In the genomic region with DNA sequence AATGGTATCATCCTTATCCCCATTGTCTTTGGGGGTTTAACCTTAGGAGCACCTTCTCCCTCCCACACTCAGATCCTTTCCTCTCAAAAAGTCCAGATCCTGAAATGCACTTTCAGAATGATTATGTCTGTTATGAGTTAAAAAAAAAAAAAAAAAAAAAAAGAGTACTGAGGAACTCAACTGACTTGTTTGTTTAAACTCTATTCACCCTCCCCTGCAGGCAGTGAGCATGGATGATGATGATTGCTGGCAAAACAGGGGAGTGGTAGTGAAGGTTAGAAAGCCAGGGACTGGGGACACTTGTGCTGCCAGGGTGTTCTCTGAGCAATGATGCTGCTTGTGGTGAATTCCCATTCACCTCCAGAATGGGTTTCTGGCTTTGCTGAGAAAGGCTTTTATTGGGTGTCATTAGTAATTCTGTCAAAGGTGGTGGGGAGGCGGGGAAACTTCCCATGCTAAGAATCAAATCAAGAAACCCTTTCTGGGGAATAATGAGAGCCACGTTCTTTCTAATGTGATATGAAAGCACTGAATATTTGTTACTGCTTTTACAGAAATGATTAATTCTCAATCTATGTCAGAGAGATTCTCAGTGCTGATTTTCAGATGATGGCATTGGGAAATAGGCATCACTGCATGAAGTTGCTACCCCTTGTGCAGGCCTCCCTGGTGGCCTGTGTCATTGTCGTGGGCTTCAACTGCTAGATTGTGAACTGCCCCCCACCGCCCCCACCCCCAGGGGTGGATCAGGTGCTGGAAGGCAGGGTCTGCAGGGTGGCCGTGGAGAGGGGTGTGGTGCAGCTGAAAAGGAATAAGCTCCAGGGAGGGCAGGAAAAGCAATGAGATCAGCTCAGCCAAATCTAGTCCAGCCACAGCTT, we compare ENCODE assay signal across 16 cellular contexts. TPM values are rescaled to one million over a fixed set of nuclear protein-coding genes. Genes with fewer than 3 reads are reported as not detected.
DNase-seq lines count a peak whose midpoint lies in the region; ATAC-seq and TF ChIP-seq lines count a peak whose summit lies in the region.
"Had no signal": no experiment of that assay in that cellular context is flagged by ENCODE, and none has a peak within 500 bp of the region (broad histone marks: within the 10 kb centered on the region; RNA-seq: fewer than 3 reads in every experiment).

No MANE protein-coding gene starts in this region.

- H3K9ac ChIP-seq in MM.1S (ENCODE audit: low read length) = peak overlapping the region; percentile 38; the same call in 1 of the 2 replicates
- H3K9ac ChIP-seq in GM23248 = no peak overlapping the region

- no peak for TF ChIP-seq CTCF in MM.1S (IDR thresholded peaks at IDR 0.05; ENCODE audit: low read length)
- TF ChIP-seq CTCF in mucosa of descending colon (IDR thresholded peaks at IDR 0.05) = no peak
- no peak for TF ChIP-seq CTCF in type B pancreatic cell (conservative IDR thresholded peaks at IDR 0.05)
- TF ChIP-seq CTCF in left ventricle myocardium inferior (IDR thresholded peaks at IDR 0.05; ENCODE audit: borderline replicate concordance) = no peak

- H3K27ac ChIP-seq in MM.1S (ENCODE audit: low read length) (peak overlapping the region; percentile 69), GM23248 (no peak overlapping the region), left ventricle myocardium inferior (replicated peaks) (no peak overlapping the region)
- H3K27ac ChIP-seq: tibial nerve had no signal

- H3K27me3 Mint-ChIP-seq in activated naive CD4-positive, alpha-beta T cell treated with anti-CD3 and anti-CD28 coated beads, Interleukin-2, amount 10 ng/mL, durations not matched to agents 7 days and 5 days = peaks cover 12% of the 10 kb centered on the region
- no peaks in the 10 kb centered on the region for H3K27me3 Mint-ChIP-seq in type B pancreatic cell

- in situ Hi-C loops in GM23248 (cut with MboI) = no loop called here

- H3K4me1 Mint-ChIP-seq in activated naive CD4-positive, alpha-beta T cell treated with anti-CD3 and anti-CD28 coated beads, Interleukin-2, amount 10 ng/mL, durations not matched to agents 7 days and 5 days = no peaks in the 10 kb centered on the region
- H3K4me1 Mint-ChIP-seq in type B pancreatic cell (ENCODE audit: unreplicated experiment) = peaks cover 11% of the 10 kb centered on the region

- WGBS in GM23248 (ENCODE audit: low coverage in 1 of 2, low lambda C conversion rate in 2 of 2, missing lambda C conversion rate in 2 of 2), 2 experiments = 0 to 2% methylated on average over 5 of the region's 5 CpGs

- no peak overlapping the region for H3K4me3 Mint-ChIP-seq in activated naive CD4-positive, alpha-beta T cell treated with anti-CD3 and anti-CD28 coated beads, Interleukin-2, amount 10 ng/mL, durations not matched to agents 7 days and 5 days
- H3K4me3 Mint-ChIP-seq in type B pancreatic cell = peak overlapping the region; percentile 22

- no peak overlapping the region for H3K27ac Mint-ChIP-seq in activated naive CD4-positive, alpha-beta T cell treated with anti-CD3 and anti-CD28 coated beads, Interleukin-2, amount 50 U/mL, for 72 hours
- H3K27ac Mint-ChIP-seq in activated naive CD4-positive, alpha-beta T cell treated with anti-CD3 and anti-CD28 coated beads, Interleukin-2, amount 10 ng/mL, durations not matched to agents 7 days and 5 days = no peak overlapping the region
- H3K27ac Mint-ChIP-seq in type B pancreatic cell = peak overlapping the region; percentile 90

- H2AFZ ChIP-seq in MM.1S (ENCODE audit: low read length) = peak overlapping the region; percentile 7; the same call in 1 of the 2 replicates
- H2AFZ ChIP-seq in GM23248 = no peak overlapping the region

- H3K9me2 ChIP-seq in MM.1S (replicated peaks; ENCODE audit: insufficient read depth, low read length) = no peaks in the 10 kb centered on the region
- no peaks in the 10 kb centered on the region for H3K9me2 ChIP-seq in GM23248 (ENCODE audit: insufficient read depth)

- H3K27me3 ChIP-seq in MM.1S (replicated peaks; ENCODE audit: insufficient read depth, low read length) = no peaks in the 10 kb centered on the region
- H3K27me3 ChIP-seq in GM23248 (replicated peaks; ENCODE audit: insufficient read depth) = peaks cover 3% of the 10 kb centered on the region; the same call in 1 of the 2 replicates
- H3K27me3 ChIP-seq in left ventricle myocardium inferior (ENCODE audit: low read depth) = peaks cover 9% of the 10 kb centered on the region
- H3K27me3 ChIP-seq: BE2C, tibial nerve had no signal

- H3K36me3 Mint-ChIP-seq in activated naive CD4-positive, alpha-beta T cell treated with anti-CD3 and anti-CD28 coated beads, Interleukin-2, amount 50 U/mL, for 72 hours = peaks cover 0 to 4% of the 10 kb centered on the region in 2 donors
- no peaks in the 10 kb centered on the region for H3K36me3 Mint-ChIP-seq in activated naive CD4-positive, alpha-beta T cell treated with anti-CD3 and anti-CD28 coated beads, Interleukin-2, amount 10 ng/mL, durations not matched to agents 7 days and 5 days
- H3K36me3 Mint-ChIP-seq in type B pancreatic cell = no peaks in the 10 kb centered on the region

- H3K4me2 ChIP-seq in MM.1S (ENCODE audit: low read depth, low read length) (peak overlapping the region; percentile 47), GM23248 (ENCODE audit: unreplicated experiment) (no peak overlapping the region)

- CTCF ChIA-PET in activated naive CD4-positive, alpha-beta T cell treated with anti-CD3 and anti-CD28 coated beads, Interleukin-2, amount 10 ng/mL, durations not matched to agents 7 days and 5 days (lab: Charles Lee) = interaction anchor here (1.0 to 1.6 kb wide), 4 partner anchors 31 to 142 kb away, joined by 3 to 9 read pairs (median 4); no protein-coding TSS in a partner anchor

- H3K9me3 ChIP-seq in MM.1S (replicated peaks; ENCODE audit: insufficient read depth, low read length) (no peaks in the 10 kb centered on the region), mucosa of descending colon (no peaks in the 10 kb centered on the region), GM23248 (ENCODE audit: low read depth) (no peaks in the 10 kb centered on the region), left ventricle myocardium inferior (replicated peaks) (no peaks in the 10 kb centered on the region)
- H3K9me3 ChIP-seq: BE2C, tibial nerve had no signal

- peaks cover 22% of the 10 kb centered on the region for H3K4me1 ChIP-seq in MM.1S (ENCODE audit: low read length)
- no peaks in the 10 kb centered on the region for H3K4me1 ChIP-seq in mucosa of descending colon (ENCODE audit: low read depth)
- H3K4me1 ChIP-seq in GM23248 (ENCODE audit: insufficient read depth) = no peaks in the 10 kb centered on the region
- no peaks in the 10 kb centered on the region for H3K4me1 ChIP-seq in left ventricle myocardium inferior
- H3K4me1 ChIP-seq: BE2C had no signal

- H3K36me3 ChIP-seq in MM.1S (replicated peaks; ENCODE audit: insufficient read depth, low read length) = no peaks in the 10 kb centered on the region
- H3K36me3 ChIP-seq in mucosa of descending colon (ENCODE audit: low read depth) = no peaks in the 10 kb centered on the region
- no peaks in the 10 kb centered on the region for H3K36me3 ChIP-seq in GM23248 (ENCODE audit: low read depth)
- no peaks in the 10 kb centered on the region for H3K36me3 ChIP-seq in left ventricle myocardium inferior
- H3K36me3 ChIP-seq: BE2C, tibial nerve had no signal

- peaks cover 0 to 7% of the 10 kb centered on the region in 2 donors for H3K9me3 Mint-ChIP-seq in activated naive CD4-positive, alpha-beta T cell treated with anti-CD3 and anti-CD28 coated beads, Interleukin-2, amount 50 U/mL, for 72 hours
- H3K9me3 Mint-ChIP-seq in activated naive CD4-positive, alpha-beta T cell treated with anti-CD3 and anti-CD28 coated beads, Interleukin-2, amount 10 ng/mL, durations not matched to agents 7 days and 5 days = no peaks in the 10 kb centered on the region
- H3K9me3 Mint-ChIP-seq in type B pancreatic cell = peaks cover 8% of the 10 kb centered on the region

- DNase-seq in activated naive CD4-positive, alpha-beta T cell treated with anti-CD3 and anti-CD28 coated beads, Interleukin-2, amount 50 U/mL, for 72 hours (ENCODE audit: low spot score in 2 of 2) = peak in 1 of 2 donors; percentile 34
- no peak for DNase-seq in activated naive CD4-positive, alpha-beta T cell treated with anti-CD3 and anti-CD28 coated beads, Interleukin-2, amount 10 ng/mL, durations not matched to agents 7 days and 5 days
- DNase-seq in MM.1S = no peak
- DNase-seq in mucosa of descending colon = peak in 1 of 3 donors; percentile 63
- DNase-seq in type B pancreatic cell (ENCODE audit: extremely low spot score, unreplicated experiment) = no peak
- no peak for DNase-seq in GM23248
- no peak for DNase-seq in NCI-H748 (lab: John Stamatoyannopoulos, UW; ENCODE audit: unreplicated experiment)
- DNase-seq in left ventricle myocardium inferior = no peak
- DNase-seq: activated effector memory CD4-positive, alpha-beta T cell treated with anti-CD3 and anti-CD28 coated beads, Interleukin-2, amount 50 U/mL, for 16 hours; BE2C; foreskin melanocyte had no signal

- H3F3A ChIP-seq in MM.1S (ENCODE audit: insufficient read depth, low read length) (peaks cover 8% of the 10 kb centered on the region), GM23248 (ENCODE audit: insufficient read depth) (no peaks in the 10 kb centered on the region)

- intact Hi-C loops in mucosa of descending colon (cut with DNase I, micrococcal nuclease) = no loop called here
- intact Hi-C loops in left ventricle myocardium inferior (cut with micrococcal nuclease) = no loop called here

- peak; percentile 85 to 89 for ATAC-seq in activated naive CD4-positive, alpha-beta T cell treated with anti-CD3 and anti-CD28 coated beads, Interleukin-2, amount 50 U/mL, for 72 hours
- ATAC-seq in mucosa of descending colon = peak; percentile 82
- ATAC-seq: sciatic nerve had no signal

- H3K79me2 ChIP-seq in MM.1S (ENCODE audit: low read length) (no peaks in the 10 kb centered on the region), GM23248 (ENCODE audit: insufficient read depth) (no peaks in the 10 kb centered on the region)

- H4K20me1 ChIP-seq in MM.1S (ENCODE audit: insufficient read depth, low read length) = no peaks in the 10 kb centered on the region
- no peaks in the 10 kb centered on the region for H4K20me1 ChIP-seq in GM23248 (ENCODE audit: insufficient read depth)

- H3K4me3 ChIP-seq in MM.1S (ENCODE audit: low read length) (no peak overlapping the region), mucosa of descending colon (no peak overlapping the region), GM23248 (no peak overlapping the region), left ventricle myocardium inferior (no peak overlapping the region)
- H3K4me3 ChIP-seq: lung, tibial nerve had no signal

RNA-seq across cellular contexts. Expression of a gene that starts 14.1 kb away (rescaled TPM):
- 10 to 100 TPM; 22.9 to 65.8 TPM for total RNA-seq in activated naive CD4-positive, alpha-beta T cell treated with anti-CD3 and anti-CD28 coated beads, Interleukin-2, amount 50 U/mL, for 72 hours
- total RNA-seq in mucosa of descending colon (1 to 10 TPM; 3.7 to 8.8 (median 4.1) TPM), type B pancreatic cell (ENCODE audit: low replicate concordance) (0.57 TPM in 1 of 2 replicates, not detected in the other), left ventricle myocardium inferior (0.91 TPM)
- not detected in 2 replicates for total RNA-seq in GM23248 (2014; rRNA removed; shearing (Covaris generic))
- polyA plus RNA-seq in GM23248 (2016; fragmentation: Nextera tagmentation; extraction: Ambion mirVana) = not detected in 2 replicates
- total RNA-seq: bronchial epithelial cell, SK-MEL-5 had no signal

RNA-seq across cellular contexts. Expression of a gene that starts 27.8 kb away (rescaled TPM):
- 10 to 100 TPM; 34.3 to 64.4 TPM for total RNA-seq in activated naive CD4-positive, alpha-beta T cell treated with anti-CD3 and anti-CD28 coated beads, Interleukin-2, amount 50 U/mL, for 72 hours
- total RNA-seq in mucosa of descending colon = 1 to 10 TPM; 1.5 to 4.3 (median 4.1) TPM
- total RNA-seq in type B pancreatic cell (ENCODE audit: low replicate concordance) = not detected in 2 replicates
- total RNA-seq in GM23248 (2014; rRNA removed; shearing (Covaris generic)) = not detected in 2 replicates
- not detected in 2 replicates for polyA plus RNA-seq in GM23248 (2016; fragmentation: Nextera tagmentation; extraction: Ambion mirVana)
- total RNA-seq in left ventricle myocardium inferior = not detected
- total RNA-seq: bronchial epithelial cell had no signal

RNA-seq across cellular contexts. Expression of a gene that starts 53.7 kb away (rescaled TPM):
- under 1 TPM in 1 of 2 donors, not detected in 1; 0.37 TPM for total RNA-seq in activated naive CD4-positive, alpha-beta T cell treated with anti-CD3 and anti-CD28 coated beads, Interleukin-2, amount 50 U/mL, for 72 hours
- 1 to 10 TPM; 1.0 to 7.3 (median 2.3) TPM for total RNA-seq in mucosa of descending colon
- total RNA-seq in type B pancreatic cell (ENCODE audit: low replicate concordance) = 0.60 TPM in 1 of 2 replicates, not detected in the other
- not detected in 2 replicates for total RNA-seq in GM23248 (2014; rRNA removed; shearing (Covaris generic))
- polyA plus RNA-seq in GM23248 (2016; fragmentation: Nextera tagmentation; extraction: Ambion mirVana) = not detected in 2 replicates
- 1.1 TPM for total RNA-seq in left ventricle myocardium inferior

RNA-seq across cellular contexts. Expression of a gene that starts 58.7 kb away (rescaled TPM):
- 1 to 10 TPM; 4.3 to 7.6 TPM for total RNA-seq in activated naive CD4-positive, alpha-beta T cell treated with anti-CD3 and anti-CD28 coated beads, Interleukin-2, amount 50 U/mL, for 72 hours
- 10 to 100 TPM in 2 of 3 donors, 1 to 10 TPM in 1; 8.0 to 12.9 (median 10.8) TPM for total RNA-seq in mucosa of descending colon
- total RNA-seq in type B pancreatic cell (ENCODE audit: low replicate concordance) = 14.5 and 18.0 TPM in 2 replicates
- not detected in 2 replicates for total RNA-seq in GM23248 (2014; rRNA removed; shearing (Covaris generic))
- polyA plus RNA-seq in GM23248 (2016; fragmentation: Nextera tagmentation; extraction: Ambion mirVana) = 0.64 and 1.0 TPM in 2 replicates
- total RNA-seq in left ventricle myocardium inferior = 3.4 TPM

Comparison
In these comparisons a context has a peak if more than half of its experiments do, and no peak if none do; other contexts are left out.
1. RNA of a gene that starts 27.8 kb away (total RNA-seq): 34.3 to 64.4 TPM in activated naive CD4-positive, alpha-beta T cell treated with anti-CD3 and anti-CD28 coated beads, Interleukin-2, amount 50 U/mL, for 72 hours; 1.5 to 4.3 TPM in mucosa of descending colon, not detected in left ventricle myocardium inferior (single experiment), not detected in type B pancreatic cell and not detected in GM23248; every median in the first group is over 4 times any median in the second.